In the genomic region with DNA sequence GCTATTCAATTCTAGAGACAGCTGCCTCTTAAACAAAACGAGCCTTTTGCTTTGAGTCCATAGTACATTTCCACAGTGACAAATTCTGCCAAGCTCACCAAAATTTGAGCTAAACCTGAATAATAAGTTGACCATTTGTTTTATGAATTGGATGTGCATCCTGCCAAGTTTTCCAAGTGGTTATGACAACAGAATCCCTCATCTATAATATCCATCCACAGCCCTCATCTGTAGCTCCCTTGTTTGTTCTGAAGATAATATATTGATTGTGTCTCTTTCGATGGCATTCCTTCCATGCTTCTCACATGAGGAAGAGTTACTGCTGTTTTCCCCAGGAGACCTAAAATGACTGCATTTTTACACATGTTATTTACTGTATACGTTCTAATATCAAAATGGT, we compare ENCODE assay signal across 20 cellular contexts.
"Had no signal": no experiment of that assay in that cellular context is flagged by ENCODE, and none has a peak within 500 bp of the region (broad histone marks: within the 10 kb centered on the region; RNA-seq: fewer than 3 reads in every experiment).

No MANE protein-coding gene starts in this region.

- ATAC-seq: activated T-cell treated with anti-CD3 and anti-CD28 coated beads, Interleukin-2, amount 50 U/mL, for 4 hours; foreskin keratinocyte; left lung; naive thymus-derived CD4-positive, alpha-beta T cell had no signal

- H3K9me3 Mint-ChIP-seq: activated naive CD8-positive, alpha-beta T cell treated with anti-CD3 and anti-CD28 coated beads for 36 hours; activated T-cell treated with anti-CD3 and anti-CD28 coated beads, Interleukin-2, amount 50 U/mL, for 4 hours; activated T-helper 2 cell treated with anti-CD3 and anti-CD28 coated beads, Interferon-gamma antibody, Interleukin-2, Interleukin-4, amounts not matched to agents 10 μg/mL and 5 μg/mL and 100 μg/mL, durations not matched to agents 14 hours and 24 hours and 36 hours had no signal

- H3K4me3 Mint-ChIP-seq: activated naive CD8-positive, alpha-beta T cell treated with anti-CD3 and anti-CD28 coated beads for 36 hours; activated T-cell treated with anti-CD3 and anti-CD28 coated beads, Interleukin-2, amount 50 U/mL, for 4 hours; naive thymus-derived CD4-positive, alpha-beta T cell had no signal

- DNase-seq: activated CD4-positive, alpha-beta T cell treated with anti-CD3 and anti-CD28 coated beads, Interleukin-2, amount 50 U/mL, for 48 hours; activated CD8-positive, alpha-beta memory T cell treated with anti-CD3 and anti-CD28 coated beads, Interleukin-2, amount 50 U/mL, for 48 hours; activated naive CD4-positive, alpha-beta T cell; activated naive CD8-positive, alpha-beta T cell treated with anti-CD3 and anti-CD28 coated beads for 36 hours; activated T-cell treated with anti-CD3 and anti-CD28 coated beads, Interleukin-2, amount 50 U/mL, for 4 hours; central memory CD4-positive, alpha-beta T cell; effector memory CD4-positive, alpha-beta T cell; foreskin keratinocyte; glutamatergic neuron; kidney glomerular epithelial cell; left lung; naive thymus-derived CD4-positive, alpha-beta T cell; retina; spleen; stimulated activated CD4-positive, alpha-beta T cell treated with anti-CD3 and anti-CD28 coated beads, Interleukin-4, amount 100 ng/mL, for 1 hour; stimulated activated naive CD4-positive, alpha-beta T cell; T-helper 9 cell; upper lobe of left lung had no signal

- H3K27me3 Mint-ChIP-seq: activated naive CD8-positive, alpha-beta T cell treated with anti-CD3 and anti-CD28 coated beads for 36 hours had no signal

- H3K4me1 Mint-ChIP-seq: activated naive CD8-positive, alpha-beta T cell treated with anti-CD3 and anti-CD28 coated beads for 36 hours had no signal

- H3K36me3 Mint-ChIP-seq: activated naive CD8-positive, alpha-beta T cell treated with anti-CD3 and anti-CD28 coated beads for 36 hours; naive thymus-derived CD4-positive, alpha-beta T cell had no signal

- H3K27ac Mint-ChIP-seq: activated naive CD8-positive, alpha-beta T cell treated with anti-CD3 and anti-CD28 coated beads for 36 hours; activated T-helper 2 cell treated with anti-CD3 and anti-CD28 coated beads, Interferon-gamma antibody, Interleukin-2, Interleukin-4, amounts not matched to agents 10 μg/mL and 5 μg/mL and 100 μg/mL, durations not matched to agents 14 hours and 24 hours and 36 hours; naive thymus-derived CD4-positive, alpha-beta T cell; progenitor cell of endocrine pancreas had no signal
